19 cellular contexts compared by ENCODE assay signal in genomic region chr10:76050291-76050625, GRCh38.
"Had no signal": no experiment of that assay in that cellular context is flagged by ENCODE, and none has a peak within 500 bp of the region (broad histone marks: within the 10 kb centered on the region; RNA-seq: fewer than 3 reads in every experiment).

No MANE protein-coding gene starts in this region.

- H3K27ac Mint-ChIP-seq: activated CD8-positive, alpha-beta memory T cell treated with anti-CD3 and anti-CD28 coated beads, Interleukin-2, amount 10 ng/mL, durations not matched to agents 7 days and 5 days; activated naive CD4-positive, alpha-beta T cell treated with anti-CD3 and anti-CD28 coated beads, Interleukin-2, amount 50 U/mL, for 24 hours; activated T-cell treated with anti-CD3 and anti-CD28 coated beads, Interleukin-2, amount 50 U/mL, for 24 hours; natural killer cell had no signal

- H3K9me3 Mint-ChIP-seq: activated naive CD4-positive, alpha-beta T cell treated with anti-CD3 and anti-CD28 coated beads, Interleukin-2, amount 50 U/mL, for 24 hours; activated T-cell treated with anti-CD3 and anti-CD28 coated beads, Interleukin-2, amount 50 U/mL, for 24 hours had no signal

- H3K4me3 Mint-ChIP-seq: activated CD8-positive, alpha-beta memory T cell treated with anti-CD3 and anti-CD28 coated beads, Interleukin-2, amount 10 ng/mL, durations not matched to agents 7 days and 5 days; activated naive CD4-positive, alpha-beta T cell treated with anti-CD3 and anti-CD28 coated beads, Interleukin-2, amount 50 U/mL, for 24 hours; activated T-cell treated with anti-CD3 and anti-CD28 coated beads, Interleukin-2, amount 50 U/mL, for 24 hours; natural killer cell; stimulated activated naive CD8-positive, alpha-beta T cell treated with anti-CD3 and anti-CD28 coated beads, Interleukin-15, amount 100 ng/mL, for 72 hours had no signal

- H3K4me3 ChIP-seq: hepatocyte, lung, psoas muscle, thoracic aorta, uterus had no signal

- H3K79me2 ChIP-seq: hepatocyte had no signal

- H3K36me3 ChIP-seq: thoracic aorta, uterus had no signal

- H3K36me3 Mint-ChIP-seq: activated CD8-positive, alpha-beta memory T cell treated with anti-CD3 and anti-CD28 coated beads, Interleukin-2, amount 10 ng/mL, durations not matched to agents 7 days and 5 days; activated naive CD4-positive, alpha-beta T cell treated with anti-CD3 and anti-CD28 coated beads, Interleukin-2, amount 50 U/mL, for 24 hours; brain; natural killer cell had no signal

- H3K27me3 ChIP-seq: hepatocyte, uterus had no signal

- ATAC-seq: activated CD8-positive, alpha-beta memory T cell treated with anti-CD3 and anti-CD28 coated beads, Interleukin-2, amount 10 ng/mL, durations not matched to agents 7 days and 5 days; natural killer cell; psoas muscle; stimulated activated naive CD8-positive, alpha-beta T cell treated with anti-CD3 and anti-CD28 coated beads, Interleukin-15, amount 100 ng/mL, for 72 hours had no signal

- H3K27me3 Mint-ChIP-seq: activated CD8-positive, alpha-beta memory T cell treated with anti-CD3 and anti-CD28 coated beads, Interleukin-2, amount 10 ng/mL, durations not matched to agents 7 days and 5 days; stimulated activated naive CD8-positive, alpha-beta T cell treated with anti-CD3 and anti-CD28 coated beads, Interleukin-15, amount 100 ng/mL, for 72 hours had no signal

- H3K4me1 Mint-ChIP-seq: activated CD8-positive, alpha-beta memory T cell treated with anti-CD3 and anti-CD28 coated beads, Interleukin-2, amount 10 ng/mL, durations not matched to agents 7 days and 5 days; stimulated activated naive CD8-positive, alpha-beta T cell treated with anti-CD3 and anti-CD28 coated beads, Interleukin-15, amount 100 ng/mL, for 72 hours had no signal

- H2AFZ ChIP-seq: hepatocyte had no signal

- H3K27ac ChIP-seq: psoas muscle, thoracic aorta, uterus had no signal

- DNase-seq: activated CD4-positive, alpha-beta T cell treated with anti-CD3 and anti-CD28 coated beads, Interleukin-2, amount 50 U/mL, for 4 hours; activated CD4-positive, CD25-positive, alpha-beta regulatory T cell treated with anti-CD3 and anti-CD28 coated beads, Interleukin-2, amount 50 U/mL, for 72 hours; activated CD8-positive, alpha-beta memory T cell treated with anti-CD3 and anti-CD28 coated beads, Interleukin-2, amount 10 ng/mL, durations not matched to agents 7 days and 5 days; activated effector memory CD4-positive, alpha-beta T cell treated with Interleukin-2 at 50 U/mL for 16 hours; activated T-cell treated with anti-CD3 and anti-CD28 coated beads, Interleukin-2, amount 50 U/mL, for 24 hours; amniotic stem cell; cerebellar nuclear complex; natural killer cell; occipital lobe; psoas muscle; stimulated activated CD4-positive, alpha-beta T cell treated with anti-CD3 and anti-CD28 coated beads, Interleukin-4, amount 100 ng/mL, for 1 hour; stimulated activated CD8-positive, alpha-beta memory T cell treated with anti-CD3 and anti-CD28 coated beads, Interleukin-4, amount 100 ng/mL, for 48 hours; stimulated activated naive CD8-positive, alpha-beta T cell treated with anti-CD3 and anti-CD28 coated beads, Interleukin-15, amount 100 ng/mL, for 72 hours; uterus had no signal

- H3K9me3 ChIP-seq: psoas muscle, thoracic aorta, uterus had no signal

- H3K4me1 ChIP-seq: psoas muscle, uterus had no signal
